ENCODE assay signal across 19 cellular contexts in genomic region chr11:3121931-3122774, GRCh38. TPM values are rescaled to one million over a fixed set of nuclear protein-coding genes. Genes with fewer than 3 reads are reported as not detected.
DNase-seq lines count a peak whose midpoint lies in the region; ATAC-seq, FAIRE-seq and TF ChIP-seq lines count a peak whose summit lies in the region.
"Had no signal": no experiment of that assay in that cellular context is flagged by ENCODE, and none has a peak within 500 bp of the region (broad histone marks: within the 10 kb centered on the region; RNA-seq: fewer than 3 reads in every experiment).

No MANE protein-coding gene starts in this region.

- H3K4me3 Mint-ChIP-seq in H9: no peak overlapping the region
- H3K4me3 Mint-ChIP-seq: activated CD8-positive, alpha-beta T cell treated with anti-CD3 and anti-CD28 coated beads for 36 hours; central memory CD8-positive, alpha-beta T cell; effector memory CD8-positive, alpha-beta T cell had no signal

- no peak for FAIRE-seq in kidney (lab: Jason Lieb, UNC)
- FAIRE-seq in GM19239 (lab: Jason Lieb, UNC): no peak
- FAIRE-seq: islet of Langerhans had no signal

- peaks cover 13 to 27% (median 18%) of the 10 kb centered on the region in 3 experiments for H3K36me3 Mint-ChIP-seq in H9 (ENCODE audit: insufficient read depth in 1 of 3, low read depth in 3 of 3)

- no peak for TF ChIP-seq EP300 in stomach (IDR thresholded peaks at IDR 0.05)

- no peak overlapping the region for H2BK15ac ChIP-seq in H9 (ENCODE audit: low read depth, low read length)

- no peak overlapping the region for H3K4ac ChIP-seq in H9 (ENCODE audit: low read depth, low read length)

- WGBS in H9 (ENCODE audit: extremely low coverage, insufficient read length, low lambda C conversion rate): no CpG with 5 or more reads among the region's 34 CpGs
- 85 to 92% (median 90%) methylated on average over 18 to 34 of the region's 34 CpGs for WGBS in stomach, 5 donors

- peaks cover 0 to 4% of the 10 kb centered on the region in 2 donors for H3K36me3 ChIP-seq in kidney (ENCODE audit: control insufficient read depth in 1 of 2, insufficient read depth in 2 of 2, low read length in 2 of 2)
- H3K36me3 ChIP-seq in stomach: peaks cover 12 to 73% (median 57%) of the 10 kb centered on the region in 4 donors
- H3K36me3 ChIP-seq: HAP-1, WERI-Rb-1 had no signal

- H3K9ac ChIP-seq in H9 (ENCODE audit: extremely low read depth, insufficient read length, low read length) (no peak overlapping the region), kidney (ENCODE audit: low read length in 2 of 2) (no peak overlapping the region)

- no peak overlapping the region for H3K56ac ChIP-seq in H9 (ENCODE audit: insufficient read length, low read depth, low read length)

- H3K4me1 ChIP-seq in H9 (ENCODE audit: insufficient read depth, low read length): no peaks in the 10 kb centered on the region
- H3K4me1 ChIP-seq in kidney (ENCODE audit: control insufficient read depth in 1 of 2, insufficient read depth in 1 of 2, low read depth in 1 of 2, low read length in 2 of 2): peaks cover 0 to 4% of the 10 kb centered on the region in 2 donors
- peaks cover 10 to 39% (median 19%) of the 10 kb centered on the region in 4 donors for H3K4me1 ChIP-seq in stomach
- H3K4me1 ChIP-seq: HAP-1 had no signal

- H3K18ac ChIP-seq in H9 (ENCODE audit: insufficient read length, low read depth, low read length): no peak overlapping the region

- H3K23ac ChIP-seq in H9 (ENCODE audit: insufficient read length, low read depth, low read length): no peak overlapping the region

- H3K27ac Mint-ChIP-seq in H9: no peak overlapping the region
- H3K27ac Mint-ChIP-seq: activated CD8-positive, alpha-beta T cell treated with anti-CD3 and anti-CD28 coated beads for 36 hours had no signal

- no peak overlapping the region for H3K4me3 ChIP-seq in kidney (ENCODE audit: low read length in 2 of 2)
- H3K4me3 ChIP-seq in stomach: no peak overlapping the region
- H3K4me3 ChIP-seq: HAP-1, heart right ventricle had no signal

- no peak overlapping the region for H2BK20ac ChIP-seq in H9 (ENCODE audit: low read depth, low read length, poor library complexity, severe bottlenecking)

- no peak overlapping the region for H3K27ac ChIP-seq in H9 (ENCODE audit: insufficient read length, low read depth, low read length)
- peak overlapping the region; percentile 72 for H3K27ac ChIP-seq in angular gyrus (ENCODE audit: low read depth, low read length)
- H3K27ac ChIP-seq in kidney (ENCODE audit: low read depth in 2 of 2, low read length in 2 of 2): no peak overlapping the region
- H3K27ac ChIP-seq in stomach: no peak overlapping the region
- H3K27ac ChIP-seq: WERI-Rb-1 had no signal

- H3K4me2 ChIP-seq in H9 (ENCODE audit: insufficient read depth, insufficient read length, low read length): no peak overlapping the region

- H3K9me3 ChIP-seq in H9 (ENCODE audit: control insufficient read depth, low read depth, low read length): no peaks in the 10 kb centered on the region
- no peaks in the 10 kb centered on the region for H3K9me3 ChIP-seq in kidney (ENCODE audit: control insufficient read depth in 1 of 2, low read length in 2 of 2)
- H3K9me3 ChIP-seq in stomach: no peaks in the 10 kb centered on the region
- H3K9me3 ChIP-seq: HAP-1, heart right ventricle had no signal

- 0 out of 4 replicates have a peak, but pooled peaks cover 2 to 3% of the 10 kb centered on the region in 2 experiments for H3K4me1 Mint-ChIP-seq in H9
- H3K4me1 Mint-ChIP-seq: central memory CD8-positive, alpha-beta T cell had no signal

- H2BK12ac ChIP-seq in H9 (ENCODE audit: insufficient read length, low read depth, low read length): no peak overlapping the region

- no peak overlapping the region for H2AFZ ChIP-seq in H9 (ENCODE audit: low read length)

- no peaks in the 10 kb centered on the region for H3K79me1 ChIP-seq in H9 (ENCODE audit: insufficient read depth, low read depth, low read length, poor library complexity, severe bottlenecking)

- no peak overlapping the region for H2BK120ac ChIP-seq in H9 (ENCODE audit: low read depth, low read length, poor library complexity, severe bottlenecking)

- ATAC-seq in HG03196 (IDR thresholded peaks at IDR 0.05; ENCODE audit: unreplicated experiment): no peak
- ATAC-seq: activated CD8-positive, alpha-beta T cell treated with anti-CD3 and anti-CD28 coated beads for 36 hours; effector memory CD8-positive, alpha-beta T cell; heart right ventricle; Panc1 had no signal

- DNase-seq in H9 (peak; percentile 22), kidney (peak; percentile 75), stomach (peak; percentile 20), GM19239 (ENCODE audit: insufficient read length, low spot score) (no peak), erythroblast (lab: John Stamatoyannopoulos, UW) (no peak)
- DNase-seq: activated CD8-positive, alpha-beta T cell treated with anti-CD3 and anti-CD28 coated beads for 36 hours; AML-193; effector memory CD8-positive, alpha-beta T cell; KG1; NCI-H1105; NCI-H748 treated with DMSO at 0.1 percent for 48 hours; WERI-Rb-1 had no signal

- TF ChIP-seq CTCF in H9 (conservative IDR thresholded peaks at IDR 0.05) (no peak), kidney (IDR thresholded peaks at IDR 0.05; ENCODE audit: borderline replicate concordance, extremely low read depth, insufficient read depth) (no peak), stomach (IDR thresholded peaks at IDR 0.05) (no peak)

- H3T11ph ChIP-seq in H9 (ENCODE audit: low read length): no peak overlapping the region

- peaks cover 2% of the 10 kb centered on the region for H4K20me1 ChIP-seq in H9 (ENCODE audit: control insufficient read depth, insufficient read depth, insufficient read length)

- H3K27me3 Mint-ChIP-seq in H9 (ENCODE audit: low read depth): no peaks in the 10 kb centered on the region
- H3K27me3 Mint-ChIP-seq: activated CD8-positive, alpha-beta T cell treated with anti-CD3 and anti-CD28 coated beads for 36 hours; central memory CD8-positive, alpha-beta T cell; effector memory CD8-positive, alpha-beta T cell had no signal

- no peak overlapping the region for H2AK5ac ChIP-seq in H9 (ENCODE audit: insufficient read length, low read length)

- intact Hi-C loops in kidney (cut with DNase I) (no loop called here), stomach (cut with DNase I; ENCODE audit: low total_unique reads) (no loop called here)

- no peaks in the 10 kb centered on the region for H3K23me2 ChIP-seq in H9 (ENCODE audit: insufficient read length, low read depth, low read length, poor library complexity, severe bottlenecking)

- H3K14ac ChIP-seq in H9 (ENCODE audit: insufficient read depth, low read length): no peak overlapping the region

- H2BK5ac ChIP-seq in H9 (ENCODE audit: insufficient read length, low read length): no peak overlapping the region

- H3K27me3 ChIP-seq in H9 (ENCODE audit: insufficient read depth, low read length) (no peaks in the 10 kb centered on the region), stomach (no peaks in the 10 kb centered on the region)
- H3K27me3 ChIP-seq: heart right ventricle had no signal

- peaks cover 6 to 13% of the 10 kb centered on the region in 2 experiments for H3K9me3 Mint-ChIP-seq in H9
- H3K9me3 Mint-ChIP-seq: activated CD8-positive, alpha-beta T cell treated with anti-CD3 and anti-CD28 coated beads for 36 hours; central memory CD8-positive, alpha-beta T cell; effector memory CD8-positive, alpha-beta T cell had no signal

- H4K8ac ChIP-seq in H9 (replicated peaks; ENCODE audit: insufficient read length, low read depth, low read length): no peak overlapping the region

- no peak overlapping the region for H4K91ac ChIP-seq in H9 (ENCODE audit: insufficient read length, low read depth, low read length)

- TF ChIP-seq POLR2A in stomach (IDR thresholded peaks at IDR 0.05): no peak
- no peak for TF ChIP-seq POLR2A in erythroblast (IDR thresholded peaks at IDR 0.05; ENCODE audit: low read length)

- no peak overlapping the region for H4K5ac ChIP-seq in H9 (ENCODE audit: insufficient read length, low read depth, low read length)

- no peaks in the 10 kb centered on the region for H3K79me2 ChIP-seq in H9 (ENCODE audit: insufficient read depth, low read length)

RNA-seq across cellular contexts. Expression of gene OSBPL5, which starts 43.0 kb away (rescaled TPM):
- total RNA-seq in H9 (2021) (11.1 and 16.1 TPM in 2 replicates), kidney (63.0 TPM), stomach (100 to 1,000 TPM in 1 of 5 donors, 10 to 100 TPM in 4; 24.3 to 127 (median 38.2) TPM)
- polyA plus RNA-seq in kidney (ENCODE audit: insufficient read depth, low read depth, low replicate concordance) (8.5 TPM), stomach (10 to 100 TPM in 1 of 3 donors, 1 to 10 TPM in 2; 8.6 to 16.6 (median 9.2) TPM)

Comparison
In these comparisons a context has a peak if more than half of its experiments do, and no peak if none do; other contexts are left out.
1. DNase-seq: peak in H9 (single experiment), kidney (single experiment) and stomach (single experiment); none in GM19239 (single experiment) and erythroblast (0 of 2).